In genomic region chr20:30300176-30300575, GRCh38 we compare ENCODE assay signal across 8 cellular contexts.
DNase-seq lines count a peak whose midpoint lies in the region; ATAC-seq and TF ChIP-seq lines count a peak whose summit lies in the region.
"Not testable (repeated sequence)": the region's sequence is repeated elsewhere in the genome, so short reads cannot be mapped to it uniquely, and the experiment has no call there.

No MANE protein-coding gene starts in this region.

- TF ChIP-seq CTCF in Panc1 (IDR thresholded peaks at IDR 0.05); thoracic aorta (IDR thresholded peaks at IDR 0.05): not testable (repeated sequence)

- H4K8ac ChIP-seq in neuronal stem cell (ENCODE audit: low read depth, low read length), result not testable (repeated sequence)

- H3K9me3 ChIP-seq in Panc1 (ENCODE audit: control insufficient read depth, insufficient read depth, low read depth, low read length); iPS-18c (ENCODE audit: control insufficient read depth, insufficient read depth, low read length); neuronal stem cell (replicated peaks in 1 of 2; ENCODE audit: control insufficient read depth in 2 of 2, insufficient read depth in 1 of 2, low read depth in 1 of 2, low read length in 2 of 2); thoracic aorta: not testable (repeated sequence)

- peaks cover 17% of the 10 kb centered on the region for H3K27me3 Mint-ChIP-seq in activated CD8-positive, alpha-beta memory T cell treated with anti-CD3 and anti-CD28 coated beads, Interleukin-2, amount 10 ng/mL, durations not matched to agents 7 days and 5 days
- peaks cover 12% of the 10 kb centered on the region for H3K27me3 Mint-ChIP-seq in activated naive CD8-positive, alpha-beta T cell treated with anti-CD3 and anti-CD28 coated beads, Interleukin-2, amount 50 U/mL, for 24 hours

- H3K36me3 Mint-ChIP-seq in activated CD8-positive, alpha-beta memory T cell treated with anti-CD3 and anti-CD28 coated beads, Interleukin-2, amount 10 ng/mL, durations not matched to agents 7 days and 5 days; activated naive CD8-positive, alpha-beta T cell treated with anti-CD3 and anti-CD28 coated beads, Interleukin-2, amount 50 U/mL, for 24 hours (ENCODE audit: low read depth): not testable (repeated sequence)

- not testable (repeated sequence) for H3K27me3 ChIP-seq in Panc1 (ENCODE audit: control insufficient read depth, insufficient read depth, low read length); neuronal stem cell (ENCODE audit: control insufficient read depth in 3 of 3, insufficient read depth in 3 of 3, low read depth in 1 of 3, low read length in 3 of 3); thoracic aorta (replicated peaks; ENCODE audit: insufficient read depth)

- H3K23ac ChIP-seq in neuronal stem cell (ENCODE audit: low read depth, low read length, poor library complexity), result not testable (repeated sequence)

- WGBS in neuronal stem cell (ENCODE audit: extremely low coverage in 2 of 2, insufficient read length in 2 of 2, insufficient replicate concordance in 1 of 2), 2 donors, result no CpG with 5 or more reads among the region's 33 CpGs

- H3K4me3 ChIP-seq in Panc1 (ENCODE audit: low read depth in 2 of 2, low read length in 2 of 2), result peak overlapping the region; percentile 29 to 45
- peak overlapping the region; percentile 4; the same call in 1 of the 2 replicates for H3K4me3 ChIP-seq in iPS-18c (ENCODE audit: insufficient read depth, low read depth, low read length)
- not testable (repeated sequence) for H3K4me3 ChIP-seq in neuronal stem cell (ENCODE audit: low read length in 2 of 2)
- peak overlapping the region; percentile 67 for H3K4me3 ChIP-seq in thoracic aorta

- not testable (repeated sequence) for H3K27ac Mint-ChIP-seq in activated CD8-positive, alpha-beta memory T cell treated with anti-CD3 and anti-CD28 coated beads, Interleukin-2, amount 10 ng/mL, durations not matched to agents 7 days and 5 days
- H3K27ac Mint-ChIP-seq in activated naive CD8-positive, alpha-beta T cell treated with anti-CD3 and anti-CD28 coated beads, Interleukin-2, amount 50 U/mL, for 24 hours, result peak overlapping the region; percentile 34

- ATAC-seq in Panc1; activated CD8-positive, alpha-beta memory T cell treated with anti-CD3 and anti-CD28 coated beads, Interleukin-2, amount 10 ng/mL, durations not matched to agents 7 days and 5 days; activated naive CD8-positive, alpha-beta T cell treated with anti-CD3 and anti-CD28 coated beads, Interleukin-2, amount 50 U/mL, for 24 hours; thoracic aorta (ENCODE audit: insufficient number of reproducible peaks, low FRiP score, low read depth): not testable (repeated sequence)

- H3K4me1 ChIP-seq in Panc1 (ENCODE audit: control insufficient read depth, insufficient read depth, low read length); neuronal stem cell (ENCODE audit: control insufficient read depth in 2 of 2, insufficient read depth in 1 of 2, low read depth in 1 of 2, low read length in 2 of 2); thoracic aorta (ENCODE audit: control insufficient read depth in 1 of 2, low read depth in 2 of 2): not testable (repeated sequence)

- H2BK15ac ChIP-seq in neuronal stem cell (ENCODE audit: low read length), result not testable (repeated sequence)

- H2AK5ac ChIP-seq in neuronal stem cell (ENCODE audit: low read depth, low read length), result not testable (repeated sequence)

- H3K4me1 Mint-ChIP-seq in activated CD8-positive, alpha-beta memory T cell treated with anti-CD3 and anti-CD28 coated beads, Interleukin-2, amount 10 ng/mL, durations not matched to agents 7 days and 5 days, result peaks cover 17% of the 10 kb centered on the region
- H3K4me1 Mint-ChIP-seq in activated naive CD8-positive, alpha-beta T cell treated with anti-CD3 and anti-CD28 coated beads, Interleukin-2, amount 50 U/mL, for 24 hours, result peaks cover 13% of the 10 kb centered on the region

- DNase-seq in DMS 273 (lab: John Stamatoyannopoulos, UW; ENCODE audit: unreplicated experiment), result peak; percentile 7
- DNase-seq in NCI-H1417 (lab: John Stamatoyannopoulos, UW), result peak in 2 of 3 experiments; percentile 13 to 23
- DNase-seq in Panc1 (ENCODE audit: low read depth, low spot score); activated CD8-positive, alpha-beta memory T cell treated with anti-CD3 and anti-CD28 coated beads, Interleukin-2, amount 10 ng/mL, durations not matched to agents 7 days and 5 days; activated naive CD8-positive, alpha-beta T cell treated with anti-CD3 and anti-CD28 coated beads, Interleukin-2, amount 50 U/mL, for 24 hours; neuronal stem cell (ENCODE audit: low spot score); thoracic aorta (ENCODE audit: low spot score): not testable (repeated sequence)

- not testable (repeated sequence) for H3K4ac ChIP-seq in neuronal stem cell (ENCODE audit: low read length)

- in situ Hi-C loops in Panc1 (cut with HindIII; ENCODE audit: low pct_unique_long_range_greater_than_20kb, low sequenced_read_pairs), result not testable (repeated sequence)

- not testable (repeated sequence) for H4K91ac ChIP-seq in neuronal stem cell (ENCODE audit: low read depth, low read length, poor library complexity)

- H2BK5ac ChIP-seq in neuronal stem cell (ENCODE audit: low read length), result not testable (repeated sequence)

- not testable (repeated sequence) for H3K79me1 ChIP-seq in neuronal stem cell (ENCODE audit: low read depth, low read length)

- intact Hi-C loops in Panc1 (cut with micrococcal nuclease; ENCODE audit: unreplicated experiment), result not testable (repeated sequence)

- H3K27ac ChIP-seq in Panc1 (ENCODE audit: low read length); neuronal stem cell (replicated peaks; ENCODE audit: low read length); thoracic aorta: not testable (repeated sequence)

- H2AFZ ChIP-seq in neuronal stem cell (ENCODE audit: low read length), result not testable (repeated sequence)

- H3K9ac ChIP-seq in neuronal stem cell (ENCODE audit: low read depth, low read length, poor library complexity), result not testable (repeated sequence)

- not testable (repeated sequence) for H3K14ac ChIP-seq in neuronal stem cell (ENCODE audit: low read length)

- H3K9me3 Mint-ChIP-seq in activated CD8-positive, alpha-beta memory T cell treated with anti-CD3 and anti-CD28 coated beads, Interleukin-2, amount 10 ng/mL, durations not matched to agents 7 days and 5 days (ENCODE audit: low read depth); activated naive CD8-positive, alpha-beta T cell treated with anti-CD3 and anti-CD28 coated beads, Interleukin-2, amount 50 U/mL, for 24 hours: not testable (repeated sequence)

- H2BK12ac ChIP-seq in neuronal stem cell (ENCODE audit: low read length), result not testable (repeated sequence)

- peak overlapping the region; percentile 27 for H3K4me3 Mint-ChIP-seq in activated CD8-positive, alpha-beta memory T cell treated with anti-CD3 and anti-CD28 coated beads, Interleukin-2, amount 10 ng/mL, durations not matched to agents 7 days and 5 days
- H3K4me3 Mint-ChIP-seq in activated naive CD8-positive, alpha-beta T cell treated with anti-CD3 and anti-CD28 coated beads, Interleukin-2, amount 50 U/mL, for 24 hours, result not testable (repeated sequence)

- H3K4me2 ChIP-seq in neuronal stem cell (ENCODE audit: insufficient read depth, low read length, poor library complexity, severe bottlenecking), result peak overlapping the region; percentile 18

- BruUV-seq in Panc1 (replicated peaks; lab: Mats Ljungman, UMichigan), result not testable (repeated sequence)

- CTCF ChIA-PET in Panc1 (lab: Charles Lee); activated CD8-positive, alpha-beta memory T cell treated with anti-CD3 and anti-CD28 coated beads, Interleukin-2, amount 10 ng/mL, durations not matched to agents 7 days and 5 days (lab: Charles Lee): not testable (repeated sequence)

- not testable (repeated sequence) for H2BK120ac ChIP-seq in neuronal stem cell (ENCODE audit: low read depth, low read length)

- not testable (repeated sequence) for H3K18ac ChIP-seq in neuronal stem cell (ENCODE audit: low read length)

- POLR2A ChIA-PET in Panc1 (lab: Charles Lee), result not testable (repeated sequence)

- H3K36me3 ChIP-seq in Panc1 (ENCODE audit: control insufficient read depth, insufficient read depth, low read length); neuronal stem cell (replicated peaks in 1 of 2; ENCODE audit: control insufficient read depth in 2 of 2, insufficient read depth in 2 of 2, low read length in 2 of 2); thoracic aorta: not testable (repeated sequence)
